In the genomic region with DNA sequence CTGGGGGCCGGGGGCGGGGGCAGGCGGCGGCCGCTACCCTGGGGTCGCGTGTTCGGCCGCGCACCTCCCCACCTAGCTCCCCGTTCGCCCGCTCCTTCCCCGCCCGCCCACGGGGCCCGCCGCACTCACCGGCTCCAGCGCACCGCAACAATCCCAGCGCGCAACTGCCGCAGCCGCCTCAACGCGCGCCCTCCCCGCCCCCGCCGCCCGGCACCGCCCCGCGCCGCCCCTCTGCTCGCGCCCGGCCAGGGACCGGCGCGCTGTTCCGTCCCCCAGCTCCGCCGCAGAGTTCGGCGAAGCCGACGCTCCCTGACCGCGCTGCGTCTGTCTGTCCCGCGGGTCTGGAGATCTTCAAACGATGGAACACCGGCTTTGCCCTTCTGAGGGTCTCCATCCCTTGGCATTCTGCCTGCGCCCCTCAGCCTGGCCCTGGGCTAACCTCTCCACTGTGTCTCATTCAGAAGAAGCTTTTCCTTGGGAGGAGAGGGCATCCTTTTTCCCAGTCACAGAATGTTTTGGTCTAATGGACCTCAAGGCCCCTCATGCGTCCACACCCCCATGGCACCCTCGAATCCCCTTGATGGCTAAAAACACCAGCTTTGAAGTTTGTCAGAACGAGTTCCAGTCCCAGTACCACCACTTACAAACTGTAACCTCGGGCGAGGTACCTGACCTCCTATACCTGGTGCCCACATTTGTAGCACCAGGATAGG, we compare ENCODE assay signal across 8 cellular contexts. TPM values are rescaled to one million over a fixed set of nuclear protein-coding genes. Genes with fewer than 3 reads are reported as not detected.
DNase-seq lines count a peak whose midpoint lies in the region; ATAC-seq, FAIRE-seq and TF ChIP-seq lines count a peak whose summit lies in the region.

A gene (minus strand): TSS at position 166 of the 713 bp plus-strand sequence. CDS start 18,314 bp downstream, outside the sequence.

- 0 out of 2 replicates have a peak within 1 kb of the TSS, but pooled peaks have one; percentile 55 for H2AK5ac ChIP-seq in H1 (ENCODE audit: low read depth, low read length)
- peak within 1 kb of the TSS; percentile 34 for H2AK5ac ChIP-seq in mesenchymal stem cell (ENCODE audit: low read length, severe bottlenecking)

- H4K91ac ChIP-seq in H1 (replicated peaks; ENCODE audit: insufficient read length, low read length) (peak within 1 kb of the TSS; percentile 37), mesenchymal stem cell (ENCODE audit: low read length) (peak within 1 kb of the TSS; percentile 99)

- H3K27ac ChIP-seq in H1 (ENCODE audit: low read depth, low read length) (peak within 1 kb of the TSS; percentile 76), mesenchymal stem cell (ENCODE audit: low read length, poor library complexity, severe bottlenecking) (peak within 1 kb of the TSS; percentile 95)

- no peak for TF ChIP-seq EP300 in H1 (IDR thresholded peaks at IDR 0.05; ENCODE audit: borderline replicate concordance in 1 of 2, low read depth in 2 of 2, low read length in 2 of 2)

- ATAC-seq in GM19023 (IDR thresholded peaks at IDR 0.05; ENCODE audit: unreplicated experiment) = peak; percentile 69
- ATAC-seq in HG03196 (IDR thresholded peaks at IDR 0.05; ENCODE audit: unreplicated experiment) = peak; percentile 55

- DNase-seq in AG20443 (ENCODE audit: low spot score) = peak; percentile 95
- DNase-seq in NOMO-1 (lab: John Stamatoyannopoulos, UW; ENCODE audit: unreplicated experiment in 2 of 2) = peak; percentile 63 to 83
- peak; percentile 53 to 60 for DNase-seq in activated CD8-positive, alpha-beta memory T cell treated with anti-CD3 and anti-CD28 coated beads for 4 hours (ENCODE audit: low read depth in 2 of 2)
- DNase-seq in H1 (ENCODE audit: low read depth in 1 of 2, low spot score in 2 of 2) = peak in 1 of 2 experiments; percentile 86
- DNase-seq in mesenchymal stem cell = peak; percentile 80
- DNase-seq in stimulated activated CD8-positive, alpha-beta memory T cell treated with anti-CD3 and anti-CD28 coated beads, Interleukin-12 subunit alpha, Interleukin-12 subunit beta, amount 100 ng/mL, for 24 hours (ENCODE audit: extremely low read depth) = peak; percentile 56

- peak within 1 kb of the TSS; percentile 87 to 88 for H3K4me2 ChIP-seq in H1 (ENCODE audit: insufficient read depth in 1 of 2, low read depth in 2 of 2, low read length in 2 of 2)
- peak within 1 kb of the TSS; percentile 87 for H3K4me2 ChIP-seq in mesenchymal stem cell (ENCODE audit: low read length, poor library complexity, severe bottlenecking)

- H2BK5ac ChIP-seq in H1 (ENCODE audit: low read depth, low read length) (peak within 1 kb of the TSS; percentile 78; the same call in 1 of the 2 replicates), mesenchymal stem cell (ENCODE audit: low read depth, low read length, poor library complexity, severe bottlenecking) (peak within 1 kb of the TSS; percentile 94)

- H2BK120ac ChIP-seq in H1 (replicated peaks; ENCODE audit: low read depth, low read length) = peak within 1 kb of the TSS; percentile 3
- peak within 1 kb of the TSS; percentile 98 for H2BK120ac ChIP-seq in mesenchymal stem cell (ENCODE audit: low read depth, low read length)

- 22% methylated on average over 23 of the region's 62 CpGs; no CpG with 5 or more reads in 1 of the 2 experiments for WGBS in H1 (ENCODE audit: extremely low coverage in 1 of 2, insufficient coverage in 1 of 2, insufficient read length in 1 of 2, insufficient replicate concordance in 2 of 2, low coverage in 1 of 2, low lambda C conversion rate in 2 of 2, missing lambda C conversion rate in 1 of 2), 2 experiments
- 6% methylated on average over 58 of the region's 62 CpGs for WGBS in mesenchymal stem cell

- H3K4ac ChIP-seq in H1 (replicated peaks; ENCODE audit: insufficient read length, low read depth, low read length) (peak within 1 kb of the TSS; percentile 8), mesenchymal stem cell (ENCODE audit: low read depth in 1 of 2, low read length in 2 of 2) (peak within 1 kb of the TSS; percentile 73 to 75)

- no peaks in the 10 kb centered on the region for H3K36me3 ChIP-seq in H1 (ENCODE audit: control insufficient read depth in 2 of 4, insufficient read depth in 4 of 4, low read length in 3 of 4)
- H3K36me3 ChIP-seq in mesenchymal stem cell (ENCODE audit: control insufficient read depth in 1 of 2, insufficient read depth in 2 of 2, low read depth in 1 of 2, low read length in 2 of 2) = peaks cover 0 to 3% of the 10 kb centered on the region in 2 experiments

- 0 out of 2 replicates have a peak within 1 kb of the TSS, but pooled peaks have one; percentile 16 for H2BK20ac ChIP-seq in H1 (ENCODE audit: low read length)

- peak; percentile 4 to 32; a peak in 1 of 4 replicates for TF ChIP-seq RAD21 in H1 (IDR thresholded peaks at IDR 0.05 in 1 of 2, conservative IDR thresholded peaks at IDR 0.05 in 1 of 2; ENCODE audit: low read depth in 2 of 2, low read length in 2 of 2)

- no peak within 1 kb of the TSS for H3K14ac ChIP-seq in H1 (ENCODE audit: insufficient read length)
- H3K14ac ChIP-seq in mesenchymal stem cell (ENCODE audit: low read length in 2 of 2) = peak within 1 kb of the TSS in 1 of 2 experiments; percentile 91

- CTCF ChIA-PET in H1 (lab: Charles Lee; ENCODE audit: partially characterized antibody) = interaction anchor here (1.0 to 5.0 kb wide), 6 partner anchors 25 to 51 kb away, joined by 3 to 29 read pairs (median 8); no protein-coding TSS in a partner anchor

- peak within 1 kb of the TSS; percentile 78 for H2BK12ac ChIP-seq in H1 (ENCODE audit: low read depth, low read length)
- H2BK12ac ChIP-seq in mesenchymal stem cell (ENCODE audit: low read length in 2 of 2) = peak within 1 kb of the TSS; percentile 54 to 70

- peaks cover 4 to 15% (median 7%) of the 10 kb centered on the region in 4 experiments; a peak in 6 of 7 replicates for H3K4me1 ChIP-seq in H1 (replicated peaks in 1 of 4; ENCODE audit: control insufficient read depth in 3 of 4, insufficient read depth in 4 of 4, low read length in 3 of 4)
- H3K4me1 ChIP-seq in mesenchymal stem cell (ENCODE audit: control insufficient read depth, insufficient read depth, low read depth, low read length) = peaks cover 13% of the 10 kb centered on the region

- peak within 1 kb of the TSS; percentile 99 for H2AFZ ChIP-seq in H1 (ENCODE audit: low read length)
- peak within 1 kb of the TSS; percentile 63 for H2AFZ ChIP-seq in mesenchymal stem cell (ENCODE audit: low read depth, low read length)

- peak in 1 of 2 experiments; percentile 61; a peak in 2 of 3 replicates for TF ChIP-seq POLR2A in H1 (IDR thresholded peaks at IDR 0.05; ENCODE audit: control extremely low read depth in 1 of 2, low read depth in 2 of 2, low read length in 2 of 2)

- H2BK15ac ChIP-seq in H1 (ENCODE audit: low read length) (peak within 1 kb of the TSS; percentile 6; the same call in 1 of the 2 replicates), mesenchymal stem cell (ENCODE audit: low read depth, poor library complexity, severe bottlenecking) (peak within 1 kb of the TSS; percentile 94)

- POLR2A ChIA-PET in H1 (lab: Charles Lee; ENCODE audit: partially characterized antibody) = interaction anchor here (0.7 to 3.1 kb wide), 17 partner anchors 8 to 515 kb away, joined by 3 to 25 read pairs (median 5); a partner anchor contains a TSS

- peak within 1 kb of the TSS; percentile 86 to 90 (median 88) for H3K4me3 ChIP-seq in H1 (ENCODE audit: extremely low read depth in 1 of 4, insufficient read depth in 2 of 4, low read depth in 3 of 4, low read length in 4 of 4)
- peak within 1 kb of the TSS; percentile 96 to 98 for H3K4me3 ChIP-seq in mesenchymal stem cell (ENCODE audit: insufficient read depth in 1 of 2, low read depth in 1 of 2, low read length in 2 of 2)

- peaks cover 5% of the 10 kb centered on the region for H3K23me2 ChIP-seq in H1 (ENCODE audit: low read depth, low read length)

- H4K8ac ChIP-seq in H1 (ENCODE audit: extremely low read depth, insufficient read depth, low read length) (peak within 1 kb of the TSS; percentile 94), mesenchymal stem cell (ENCODE audit: low read length) (peak within 1 kb of the TSS; percentile 94)

- H4K20me1 ChIP-seq in H1 (replicated peaks in 1 of 2; ENCODE audit: control insufficient read depth in 1 of 2, insufficient read depth in 2 of 2, low read length in 2 of 2) = peaks cover 0 to 2% of the 10 kb centered on the region in 2 experiments

- H3K79me1 ChIP-seq in H1 (ENCODE audit: low read depth, low read length) (no peaks in the 10 kb centered on the region; the same call in 1 of the 2 replicates), mesenchymal stem cell (replicated peaks; ENCODE audit: low read length, poor library complexity, severe bottlenecking) (no peaks in the 10 kb centered on the region)

- H3K9ac ChIP-seq in H1 (replicated peaks in 1 of 4; ENCODE audit: extremely low read depth in 1 of 4, low read depth in 3 of 4, low read length in 3 of 4) (peak within 1 kb of the TSS; percentile 70 to 91 (median 76)), mesenchymal stem cell (ENCODE audit: low read length) (peak within 1 kb of the TSS; percentile 96)

- H4K5ac ChIP-seq in H1 (ENCODE audit: insufficient read length, low read depth, low read length) = peak within 1 kb of the TSS; percentile 80

- peak within 1 kb of the TSS; percentile 73 for H3K18ac ChIP-seq in H1 (ENCODE audit: extremely low read depth, low read length)
- H3K18ac ChIP-seq in mesenchymal stem cell (ENCODE audit: low read depth in 1 of 2, low read length in 2 of 2) = peak within 1 kb of the TSS; percentile 96 to 98

- H3K56ac ChIP-seq in H1 (replicated peaks; ENCODE audit: insufficient read length, low read depth, low read length) = peak within 1 kb of the TSS; percentile 33

- H3K23ac ChIP-seq in H1 (ENCODE audit: insufficient read length) (no peak within 1 kb of the TSS), mesenchymal stem cell (ENCODE audit: low read length in 2 of 2) (peak within 1 kb of the TSS in 1 of 2 experiments; percentile 89)

- no peaks in the 10 kb centered on the region for H3K9me3 ChIP-seq in H1 (ENCODE audit: insufficient read depth in 2 of 2, low read depth in 1 of 2, low read length in 1 of 2)
- H3K9me3 ChIP-seq in mesenchymal stem cell (ENCODE audit: control insufficient read depth, low read length) = no peaks in the 10 kb centered on the region

- FAIRE-seq in H1 (lab: Jason Lieb, UNC) = no peak

- H3K27me3 ChIP-seq in H1 (replicated peaks in 1 of 4; ENCODE audit: control insufficient read depth in 3 of 4, extremely low read depth in 1 of 4, insufficient read depth in 3 of 4, low read length in 3 of 4) = peaks cover 0 to 6% (median 1%) of the 10 kb centered on the region in 4 experiments; a peak in 4 of 7 replicates
- H3K27me3 ChIP-seq in mesenchymal stem cell (ENCODE audit: control insufficient read depth in 1 of 2, insufficient read depth in 1 of 2, low read length in 2 of 2) = no peaks in the 10 kb centered on the region

- peaks cover 0 to 41% of the 10 kb centered on the region in 2 experiments; a peak in 3 of 4 replicates for H3K79me2 ChIP-seq in H1 (ENCODE audit: control insufficient read depth in 1 of 2, insufficient read depth in 2 of 2, low read length in 2 of 2)

- no peak for TF ChIP-seq CTCF in H1 (IDR thresholded peaks at IDR 0.05; ENCODE audit: control extremely low read depth in 1 of 3, insufficient read depth in 1 of 3, low read depth in 1 of 3, low read length in 3 of 3)

RNA-seq across cellular contexts. Expression of the gene that starts here (rescaled TPM):
- total RNA-seq in H1 (2021; fragmentation: NEBNext Ultra II Directional; extraction: Animal tissue kit (Norgen Biotek cat#: 25700)) = 84.2 and 106 TPM in 2 replicates
- 29.4 and 35.2 TPM in 2 replicates for polyA plus RNA-seq in H1 (2011; rRNA removed)
- 37.8 TPM for polyA plus RNA-seq in H1 (2011; cell fraction: cytosol; rRNA removed)
- 26.9 TPM for polyA plus RNA-seq in H1 (2011; cell fraction: nucleus; rRNA removed)
- 26.4 to 80.7 TPM (median 34.4 TPM) in 4 replicates for polyA plus RNA-seq in H1 (2012, experiment 1 of 2)
- polyA plus RNA-seq in H1 (2012, experiment 2 of 2) = 6.6 TPM
- polyA plus RNA-seq in H1 (2013, experiment 1 of 2) = 46.5 TPM
- polyA plus RNA-seq in H1 (2013, experiment 2 of 2) = 43.0 TPM
- polyA minus RNA-seq in H1 (2011; rRNA and poly(A)+ RNA removed) = 40.1 and 47.7 TPM in 2 replicates
- 23.6 TPM for polyA minus RNA-seq in H1 (2011; cell fraction: cytosol; rRNA and poly(A)+ RNA removed)
- polyA minus RNA-seq in H1 (2011; cell fraction: nucleus; rRNA and poly(A)+ RNA removed) = 40.6 TPM
- polyA plus RNA-seq in mesenchymal stem cell (2013, experiment 1 of 2) = 52.2 TPM
- 52.9 TPM for polyA plus RNA-seq in mesenchymal stem cell (2013, experiment 2 of 2)
